Comparison of ENCODE assay signal across 26 cellular contexts in the genomic region with DNA sequence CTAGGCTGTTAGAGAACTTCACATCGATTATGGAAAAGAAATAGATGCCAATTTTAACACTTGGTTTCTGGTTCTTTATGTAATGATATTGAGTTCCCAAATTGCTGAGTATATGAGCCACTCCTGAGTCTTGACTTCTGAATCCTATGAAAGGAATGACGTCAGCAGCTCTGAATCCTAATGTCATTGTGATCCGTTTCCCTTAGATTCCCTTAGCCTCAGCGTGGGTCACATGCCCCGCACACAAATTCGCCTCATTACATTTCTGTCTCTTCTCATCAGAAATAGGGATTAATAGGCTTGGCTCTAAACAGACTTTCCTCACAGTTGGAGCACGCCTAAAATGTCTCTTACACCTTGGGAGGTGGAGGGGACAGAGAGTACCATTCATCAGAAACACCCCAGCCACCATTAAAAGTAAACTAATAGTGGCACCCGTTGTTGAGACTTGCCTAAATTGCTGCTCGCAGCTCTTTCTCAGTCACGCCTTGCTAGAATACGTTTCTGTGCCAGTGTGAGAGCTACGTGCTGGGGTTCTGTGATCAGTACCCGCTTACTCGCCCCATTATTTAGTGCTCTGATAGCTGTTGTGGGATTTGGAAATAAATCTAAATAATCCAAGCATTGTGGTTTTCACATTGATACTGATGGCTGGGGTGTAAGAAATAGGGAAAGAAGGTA. TPM values are rescaled to one million over a fixed set of nuclear protein-coding genes. Genes with fewer than 3 reads are reported as not detected.
A peak's percentile ranks its signal among the peaks of the same experiment; 100 is the strongest.
DNase-seq lines count a peak whose midpoint lies in the region; ATAC-seq and TF ChIP-seq lines count a peak whose summit lies in the region.
"Had no signal": no experiment of that assay in that cellular context is flagged by ENCODE, and none has a peak within 500 bp of the region (broad histone marks: within the 10 kb centered on the region; RNA-seq: fewer than 3 reads in every experiment).

No MANE protein-coding gene starts in this region.

- peaks cover 10% of the 10 kb centered on the region for H3K79me2 ChIP-seq in SK-N-SH (ENCODE audit: insufficient read depth)

- no peaks in the 10 kb centered on the region for H3F3A ChIP-seq in SK-N-SH (replicated peaks; ENCODE audit: insufficient read depth)

- H3K27me3 Mint-ChIP-seq in endodermal cell (ENCODE audit: insufficient read depth) (no peaks in the 10 kb centered on the region), type B pancreatic cell (no peaks in the 10 kb centered on the region)
- H3K27me3 Mint-ChIP-seq: activated naive CD8-positive, alpha-beta T cell treated with anti-CD3 and anti-CD28 coated beads for 36 hours; activated T-helper 17 cell treated with anti-CD3 and anti-CD28 coated beads, Interleukin-2, amount 50 U/mL, for 72 hours; CD4-positive, alpha-beta memory T cell; stimulated activated memory B cell treated with anti-CD40 and anti-IgM and Interleukin-4, amounts not matched to agents 10 μg/mL and 1 μg/mL and 100 μg/mL, for 72 hours had no signal

- H3K36me3 Mint-ChIP-seq in endodermal cell (ENCODE audit: low read depth) = peaks cover 53% of the 10 kb centered on the region
- peaks cover 8% of the 10 kb centered on the region for H3K36me3 Mint-ChIP-seq in type B pancreatic cell

- no peak for TF ChIP-seq EP300 in SK-N-SH (IDR thresholded peaks at IDR 0.05; ENCODE audit: borderline replicate concordance in 1 of 2, low read depth in 1 of 2, low read length in 1 of 2)

- H3K27me3 ChIP-seq in SK-N-SH (ENCODE audit: insufficient read depth) (no peaks in the 10 kb centered on the region), endodermal cell (ENCODE audit: control insufficient read depth, insufficient read depth, low read length, poor library complexity, severe bottlenecking) (no peaks in the 10 kb centered on the region)
- H3K27me3 ChIP-seq: spleen had no signal

- H3K27ac Mint-ChIP-seq in endodermal cell (peak overlapping the region; percentile 35), type B pancreatic cell (peak overlapping the region; percentile 96)
- H3K27ac Mint-ChIP-seq: activated naive CD8-positive, alpha-beta T cell treated with anti-CD3 and anti-CD28 coated beads for 36 hours; activated T-helper 17 cell treated with anti-CD3 and anti-CD28 coated beads, Interleukin-2, amount 50 U/mL, for 72 hours; CD4-positive, alpha-beta memory T cell; stimulated activated memory B cell treated with anti-CD40 and anti-IgM and Interleukin-4, amounts not matched to agents 10 μg/mL and 1 μg/mL and 100 μg/mL, for 72 hours had no signal

- WGBS in SK-N-SH (ENCODE audit: low lambda C conversion rate) = 88% methylated on average over 14 of the region's 14 CpGs
- 97 to 99% methylated on average over 13 to 14 of the region's 14 CpGs for WGBS in endodermal cell (ENCODE audit: insufficient coverage in 1 of 2, insufficient read length in 1 of 2), 2 experiments
- 90 to 96% methylated on average over 9 to 11 of the region's 14 CpGs for WGBS in mesodermal cell (ENCODE audit: insufficient coverage in 2 of 2), 2 experiments

- POLR2A ChIA-PET in SK-N-SH (lab: Yijun Ruan, JAX) = no interaction called here

- no peak overlapping the region for H3K9ac ChIP-seq in SK-N-SH
- H3K9ac ChIP-seq in endodermal cell (ENCODE audit: extremely low read depth, low read length, poor library complexity, severe bottlenecking) = no peak overlapping the region

- DNase-seq in SK-N-SH (no peak), endodermal cell (no peak), type B pancreatic cell (ENCODE audit: extremely low spot score, unreplicated experiment) (no peak), NCI-H345 (lab: John Stamatoyannopoulos, UW) (no peak), T-helper 1 cell (no peak)
- DNase-seq: activated CD8-positive, alpha-beta memory T cell treated with anti-CD3 and anti-CD28 coated beads, Interleukin-2, amount 50 U/mL, for 48 hours; activated naive CD8-positive, alpha-beta T cell treated with anti-CD3 and anti-CD28 coated beads for 36 hours; AML-193; CD4-positive, alpha-beta memory T cell; DMS 273 treated with DMSO at 0.1 percent for 48 hours; effector CD8-positive, alpha-beta T cell; glutamatergic neuron; NCI-H1048; NCI-H187; NCI-H748 treated with DMSO at 0.1 percent for 48 hours; RPMI8226; stimulated activated CD4-positive, alpha-beta T cell treated with anti-CD3 and anti-CD28 coated beads, Interleukin-2, amount 100 ng/mL, for 48 hours; T-helper 9 cell had no signal

- H3K4me3 ChIP-seq in SK-N-SH (ENCODE audit: low read depth in 2 of 2, low read length in 1 of 2) (no peak overlapping the region), endodermal cell (ENCODE audit: low read length) (no peak overlapping the region), mesodermal cell (ENCODE audit: extremely low read depth, insufficient read depth, low read length, poor library complexity, severe bottlenecking) (no peak overlapping the region)
- H3K4me3 ChIP-seq: spleen had no signal

- H3K36me3 ChIP-seq in SK-N-SH (replicated peaks in 1 of 2; ENCODE audit: control insufficient read depth in 1 of 2, insufficient read depth in 2 of 2, low read length in 1 of 2) = peaks cover 21 to 41% of the 10 kb centered on the region in 2 experiments
- H3K36me3 ChIP-seq in endodermal cell (ENCODE audit: control insufficient read depth, insufficient read depth, low read length) = peaks cover 53% of the 10 kb centered on the region
- H3K36me3 ChIP-seq in mesodermal cell (ENCODE audit: control insufficient read depth, insufficient read depth, low read length) = peaks cover 55% of the 10 kb centered on the region

- H3K27ac ChIP-seq in SK-N-SH (ENCODE audit: low read depth in 2 of 2, low read length in 1 of 2) (no peak overlapping the region), endodermal cell (ENCODE audit: low read depth, low read length) (no peak overlapping the region), mesodermal cell (ENCODE audit: low read depth, low read length, severe bottlenecking) (peak overlapping the region; percentile 53)
- H3K27ac ChIP-seq: 22Rv1, spleen had no signal

- ATAC-seq in SK-N-SH treated with all-trans-retinoic acid at 6 μM for 48 hours (no peak), HG03354 (IDR thresholded peaks at IDR 0.05; ENCODE audit: poor library complexity, severe bottlenecking, unreplicated experiment) (no peak)
- ATAC-seq: activated T-helper 17 cell treated with anti-CD3 and anti-CD28 coated beads, Interleukin-2, amount 50 U/mL, for 72 hours; HCT116; stimulated activated memory B cell treated with anti-CD40 and anti-IgM and Interleukin-4, amounts not matched to agents 10 μg/mL and 1 μg/mL and 100 μg/mL, for 72 hours had no signal

- H3K4me1 ChIP-seq in SK-N-SH (ENCODE audit: control insufficient read depth in 1 of 2, insufficient read depth in 2 of 2, low read depth in 1 of 2, low read length in 1 of 2) (no peaks in the 10 kb centered on the region), endodermal cell (ENCODE audit: control insufficient read depth, insufficient read depth, low read length) (no peaks in the 10 kb centered on the region), mesodermal cell (ENCODE audit: control insufficient read depth, insufficient read depth, low read length, poor library complexity, severe bottlenecking) (peaks cover 16% of the 10 kb centered on the region)

- no peaks in the 10 kb centered on the region for H3K9me2 ChIP-seq in SK-N-SH

- TF ChIP-seq CTCF in SK-N-SH (IDR thresholded peaks at IDR 0.05) (no peak), endodermal cell (conservative IDR thresholded peaks at IDR 0.05) (no peak), type B pancreatic cell (conservative IDR thresholded peaks at IDR 0.05) (no peak)

- H3K9me3 ChIP-seq in SK-N-SH (no peaks in the 10 kb centered on the region), endodermal cell (ENCODE audit: control insufficient read depth, low read length) (no peaks in the 10 kb centered on the region), mesodermal cell (ENCODE audit: control insufficient read depth, low read length) (no peaks in the 10 kb centered on the region)
- H3K9me3 ChIP-seq: spleen had no signal

- TF ChIP-seq RAD21 in SK-N-SH (IDR thresholded peaks at IDR 0.05; ENCODE audit: low read length) = no peak

- H3K9me3 Mint-ChIP-seq in endodermal cell (no peaks in the 10 kb centered on the region), type B pancreatic cell (no peaks in the 10 kb centered on the region)
- H3K9me3 Mint-ChIP-seq: activated naive CD8-positive, alpha-beta T cell treated with anti-CD3 and anti-CD28 coated beads for 36 hours; activated T-helper 17 cell treated with anti-CD3 and anti-CD28 coated beads, Interleukin-2, amount 50 U/mL, for 72 hours; stimulated activated memory B cell treated with anti-CD40 and anti-IgM and Interleukin-4, amounts not matched to agents 10 μg/mL and 1 μg/mL and 100 μg/mL, for 72 hours had no signal

- no peak overlapping the region for H2AFZ ChIP-seq in SK-N-SH (ENCODE audit: low read depth)

- peaks cover 9% of the 10 kb centered on the region for H3K4me1 Mint-ChIP-seq in endodermal cell
- peaks cover under 1% of the 10 kb centered on the region for H3K4me1 Mint-ChIP-seq in type B pancreatic cell (ENCODE audit: unreplicated experiment)

- CTCF ChIA-PET in SK-N-SH (lab: Yijun Ruan, JAX) = interaction anchor here (1.0 to 3.8 kb wide), 3 partner anchors 9 to 207 kb away, joined by 5 to 20 read pairs (median 5); a partner anchor contains a TSS

- H4K20me1 ChIP-seq in SK-N-SH (ENCODE audit: insufficient read depth) = no peaks in the 10 kb centered on the region

- no peak overlapping the region for H3K4me2 ChIP-seq in SK-N-SH

- no peak overlapping the region for H3K4me3 Mint-ChIP-seq in endodermal cell
- peak overlapping the region; percentile 52 for H3K4me3 Mint-ChIP-seq in type B pancreatic cell
- H3K4me3 Mint-ChIP-seq: activated naive CD8-positive, alpha-beta T cell treated with anti-CD3 and anti-CD28 coated beads for 36 hours; activated T-helper 17 cell treated with anti-CD3 and anti-CD28 coated beads, Interleukin-2, amount 50 U/mL, for 72 hours; CD4-positive, alpha-beta memory T cell; stimulated activated memory B cell treated with anti-CD40 and anti-IgM and Interleukin-4, amounts not matched to agents 10 μg/mL and 1 μg/mL and 100 μg/mL, for 72 hours had no signal

RNA-seq across cellular contexts. Expression of a gene that starts 7.1 kb away (rescaled TPM):
- 16.4 and 17.4 TPM in 2 replicates for polyA plus RNA-seq in SK-N-SH (2012; rRNA removed)
- polyA plus RNA-seq in SK-N-SH (2012; cell fraction: cytosol; rRNA removed) = 13.0 and 15.4 TPM in 2 replicates
- polyA plus RNA-seq in SK-N-SH (2012; cell fraction: nucleus; rRNA removed) = 14.5 and 16.5 TPM in 2 replicates
- total RNA-seq in endodermal cell (10 to 100 TPM; 14.0 to 18.7 TPM), type B pancreatic cell (ENCODE audit: low replicate concordance) (17.7 and 21.3 TPM in 2 replicates)
- 10.1 TPM for polyA plus RNA-seq in endodermal cell (2013, experiment 1 of 2)
- 10.7 TPM for polyA plus RNA-seq in endodermal cell (2013, experiment 2 of 2)
- 12.1 TPM for polyA plus RNA-seq in mesodermal cell (2013, experiment 1 of 2)
- polyA plus RNA-seq in mesodermal cell (2013, experiment 2 of 2) = 12.9 TPM

RNA-seq across cellular contexts. Expression of a gene that starts 7.2 kb away (rescaled TPM):
- polyA plus RNA-seq in SK-N-SH (2012; rRNA removed) = 34.3 and 40.0 TPM in 2 replicates
- polyA plus RNA-seq in SK-N-SH (2012; cell fraction: cytosol; rRNA removed) = 45.0 and 56.7 TPM in 2 replicates
- 26.1 and 46.1 TPM in 2 replicates for polyA plus RNA-seq in SK-N-SH (2012; cell fraction: nucleus; rRNA removed)
- total RNA-seq in endodermal cell (10 to 100 TPM; 81.6 to 95.1 TPM), type B pancreatic cell (ENCODE audit: low replicate concordance) (83.1 and 99.4 TPM in 2 replicates)
- 58.6 TPM for polyA plus RNA-seq in endodermal cell (2013, experiment 1 of 2)
- polyA plus RNA-seq in endodermal cell (2013, experiment 2 of 2) = 54.5 TPM
- polyA plus RNA-seq in mesodermal cell (2013, experiment 1 of 2) = 51.8 TPM
- 50.5 TPM for polyA plus RNA-seq in mesodermal cell (2013, experiment 2 of 2)

RNA-seq across cellular contexts. Expression of a gene that starts 37.2 kb away (rescaled TPM):
- polyA plus RNA-seq in SK-N-SH (2012; rRNA removed) = 10.7 and 12.5 TPM in 2 replicates
- 5.6 and 8.4 TPM in 2 replicates for polyA plus RNA-seq in SK-N-SH (2012; cell fraction: cytosol; rRNA removed)
- polyA plus RNA-seq in SK-N-SH (2012; cell fraction: nucleus; rRNA removed) = 13.3 and 15.9 TPM in 2 replicates
- total RNA-seq in endodermal cell = 10 to 100 TPM; 30.3 to 36.2 TPM
- 27.3 TPM for polyA plus RNA-seq in endodermal cell (2013, experiment 1 of 2)
- 24.4 TPM for polyA plus RNA-seq in endodermal cell (2013, experiment 2 of 2)
- 18.2 TPM for polyA plus RNA-seq in mesodermal cell (2013, experiment 1 of 2)
- 17.9 TPM for polyA plus RNA-seq in mesodermal cell (2013, experiment 2 of 2)
- total RNA-seq in type B pancreatic cell (ENCODE audit: low replicate concordance) = 26.1 and 34.5 TPM in 2 replicates

RNA-seq across cellular contexts. Expression of a gene that starts 56.9 kb away (rescaled TPM):
- 31.7 and 34.4 TPM in 2 replicates for polyA plus RNA-seq in SK-N-SH (2012; rRNA removed)
- polyA plus RNA-seq in SK-N-SH (2012; cell fraction: cytosol; rRNA removed) = 27.5 and 33.4 TPM in 2 replicates
- 20.3 and 20.8 TPM in 2 replicates for polyA plus RNA-seq in SK-N-SH (2012; cell fraction: nucleus; rRNA removed)
- total RNA-seq in endodermal cell (10 to 100 TPM; 16.6 to 28.8 TPM), type B pancreatic cell (ENCODE audit: low replicate concordance) (15.0 and 19.3 TPM in 2 replicates)
- 17.4 TPM for polyA plus RNA-seq in endodermal cell (2013, experiment 1 of 2)
- 21.0 TPM for polyA plus RNA-seq in endodermal cell (2013, experiment 2 of 2)
- 18.1 TPM for polyA plus RNA-seq in mesodermal cell (2013, experiment 1 of 2)
- 17.0 TPM for polyA plus RNA-seq in mesodermal cell (2013, experiment 2 of 2)
